ENCODE assay signal across 8 cellular contexts in the genomic region with DNA sequence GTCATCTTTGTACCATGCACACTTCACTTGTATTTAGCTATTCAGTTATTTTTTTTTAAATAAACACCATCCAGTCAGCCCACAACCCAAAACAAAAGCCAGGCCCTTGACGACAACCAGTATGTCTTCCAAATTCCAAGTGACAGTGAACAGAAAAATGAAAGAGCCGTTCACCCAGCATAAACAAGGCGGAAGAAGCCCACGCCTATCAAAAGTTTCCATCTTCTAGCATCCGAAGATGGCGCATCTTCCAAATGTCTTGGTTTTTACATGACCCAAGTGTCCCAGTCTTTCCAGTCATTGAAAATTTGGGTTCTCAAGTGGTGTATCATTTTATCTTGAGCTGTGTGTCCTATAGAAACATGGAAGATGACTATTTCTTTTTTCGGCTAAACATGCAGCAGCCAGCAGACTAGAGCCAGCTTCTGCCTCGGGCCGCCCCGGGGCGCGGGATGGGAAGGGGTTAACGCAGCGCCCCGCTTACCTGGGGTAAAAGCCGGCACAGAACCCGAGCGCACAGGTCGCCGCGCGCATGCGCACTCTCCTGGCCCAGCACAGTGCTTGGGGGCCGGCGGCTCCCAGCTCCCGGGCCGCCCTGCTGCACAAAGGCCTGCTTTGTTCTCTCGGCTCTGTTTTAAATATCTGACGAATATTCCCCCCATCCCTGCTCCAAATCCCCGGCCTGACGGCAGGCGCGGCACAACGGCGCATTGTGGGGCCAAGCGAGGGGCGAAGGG.
DNase-seq lines count a peak whose midpoint lies in the region; ATAC-seq, FAIRE-seq and TF ChIP-seq lines count a peak whose summit lies in the region.

No MANE protein-coding gene starts in this region.

- H4K20me1 ChIP-seq in mammary epithelial cell (ENCODE audit: insufficient read depth, low read length) (no peaks in the 10 kb centered on the region), HepG2 (ENCODE audit: insufficient read depth, low read length) (no peaks in the 10 kb centered on the region)

- H3K79me2 ChIP-seq in mammary epithelial cell (ENCODE audit: insufficient read depth, low read length): no peaks in the 10 kb centered on the region
- no peaks in the 10 kb centered on the region for H3K79me2 ChIP-seq in HepG2 (ENCODE audit: insufficient read depth, low read length)

- H3K9ac ChIP-seq in mammary epithelial cell (ENCODE audit: insufficient read depth, low read length): no peak overlapping the region
- H3K9ac ChIP-seq in HepG2 (ENCODE audit: insufficient read depth, low read depth, low read length): no peak overlapping the region

- H3K27ac Mint-ChIP-seq in CD8-positive, alpha-beta T cell: peak overlapping the region; percentile 84
- no peak overlapping the region for H3K27ac Mint-ChIP-seq in T-helper 2 cell treated with Interferon-gamma antibody and Interleukin-4, amounts not matched to agents 5 μg/mL and 100 μg/mL, for 36 hours

- peak overlapping the region; percentile 46 for H3K4me3 ChIP-seq in CD8-positive, alpha-beta T cell (ENCODE audit: low read depth, low read length)
- H3K4me3 ChIP-seq in mammary epithelial cell (replicated peaks in 1 of 3; ENCODE audit: insufficient read depth in 1 of 3, low read depth in 2 of 3, low read length in 3 of 3): peak overlapping the region in 1 of 3 experiments; percentile 3
- H3K4me3 ChIP-seq in HepG2 (replicated peaks in 1 of 3; ENCODE audit: insufficient read depth in 1 of 3, low read depth in 2 of 3, low read length in 3 of 3): no peak overlapping the region

- no peak for TF ChIP-seq CTCF in CD8-positive, alpha-beta T cell (IDR thresholded peaks at IDR 0.05)
- TF ChIP-seq CTCF in mammary epithelial cell (conservative IDR thresholded peaks at IDR 0.05 in 1 of 2, IDR thresholded peaks at IDR 0.05 in 1 of 2; ENCODE audit: extremely low read depth in 1 of 2, insufficient read depth in 1 of 2, low read depth in 1 of 2, low read length in 2 of 2) (no peak), HepG2 (CRISPR knock-in tag; IDR thresholded peaks at IDR 0.05) (no peak), GM10248 (IDR thresholded peaks at IDR 0.05; ENCODE audit: control extremely low read depth, extremely low read depth, low read depth, missing control alignments) (no peak)

- BruUV-seq in mammary epithelial cell (replicated peaks; lab: Mats Ljungman, UMichigan): no TSS peak
- no TSS peak for BruUV-seq in HepG2 (replicated peaks; lab: Mats Ljungman, UMichigan)

- H3K27ac ChIP-seq in CD8-positive, alpha-beta T cell (ENCODE audit: low read depth, low read length): peak overlapping the region; percentile 30
- H3K27ac ChIP-seq in mammary epithelial cell (ENCODE audit: insufficient read depth, low read depth, low read length) (no peak overlapping the region), HepG2 (ENCODE audit: extremely low read length, insufficient read depth, low read length) (no peak overlapping the region)

- no peaks in the 10 kb centered on the region for H3K27me3 Mint-ChIP-seq in CD8-positive, alpha-beta T cell (ENCODE audit: low read depth)
- peaks cover 16% of the 10 kb centered on the region for H3K27me3 Mint-ChIP-seq in T-helper 2 cell treated with Interferon-gamma antibody and Interleukin-4, amounts not matched to agents 5 μg/mL and 100 μg/mL, for 36 hours (ENCODE audit: low read depth)

- peak; percentile 12 to 78 (median 61) for DNase-seq in CD8-positive, alpha-beta T cell
- DNase-seq in T-helper 2 cell treated with Interferon-gamma antibody and Interleukin-4, amounts not matched to agents 5 μg/mL and 100 μg/mL, for 36 hours (ENCODE audit: low spot score): peak; percentile 13
- DNase-seq in mammary epithelial cell: peak; percentile 52
- no peak for DNase-seq in HepG2 (ENCODE audit: low spot score)
- DNase-seq in stimulated activated CD4-positive, alpha-beta T cell treated with anti-CD3 and anti-CD28 coated beads, TNF-alpha, amount 100 ng/mL, for 1 hour (ENCODE audit: low read depth in 3 of 3, low spot score in 1 of 3): peak; percentile 34 to 52 (median 35)
- DNase-seq in GM10248 (ENCODE audit: extremely low spot score): no peak

- TF ChIP-seq EP300 in HepG2 (IDR thresholded peaks at IDR 0.05; ENCODE audit: low read depth in 2 of 2, low read length in 2 of 2) (no peak), HepG2 (CRISPR knock-in tag; IDR thresholded peaks at IDR 0.05; ENCODE audit: borderline replicate concordance) (no peak)

- no peak for TF ChIP-seq RAD21 in HepG2 (CRISPR knock-in tag; IDR thresholded peaks at IDR 0.05)

- in situ Hi-C loops in mammary epithelial cell (cut with MboI; ENCODE audit: low sequenced_read_pairs in 2 of 2) (no loop called here), HepG2 (cut with HindIII; ENCODE audit: extremely low pct_ligation_motif_present, low pct_unique_long_range_greater_than_20kb) (no loop called here)

- ATAC-seq in CD8-positive, alpha-beta T cell: peak; percentile 65
- no peak for ATAC-seq in HepG2
- no peak for ATAC-seq in HG03460 (IDR thresholded peaks at IDR 0.05; ENCODE audit: unreplicated experiment)
- no peak for ATAC-seq in HG03571 (IDR thresholded peaks at IDR 0.05; ENCODE audit: unreplicated experiment)

- H3K36me3 ChIP-seq in CD8-positive, alpha-beta T cell (ENCODE audit: insufficient read depth, low read length): no peaks in the 10 kb centered on the region
- H3K36me3 ChIP-seq in mammary epithelial cell (ENCODE audit: insufficient read depth, low read length) (no peaks in the 10 kb centered on the region), HepG2 (replicated peaks in 1 of 2; ENCODE audit: control insufficient read depth in 1 of 2, insufficient read depth in 2 of 2, low read length in 2 of 2) (no peaks in the 10 kb centered on the region)

- no peaks in the 10 kb centered on the region for H3K27me3 ChIP-seq in CD8-positive, alpha-beta T cell (ENCODE audit: insufficient read depth, low read length)
- no peaks in the 10 kb centered on the region for H3K27me3 ChIP-seq in mammary epithelial cell (ENCODE audit: insufficient read depth, low read length)
- H3K27me3 ChIP-seq in HepG2 (ENCODE audit: control insufficient read depth in 1 of 2, insufficient read depth in 2 of 2, low read length in 2 of 2): no peaks in the 10 kb centered on the region

- no peaks in the 10 kb centered on the region for H3K36me3 Mint-ChIP-seq in CD8-positive, alpha-beta T cell
- H3K36me3 Mint-ChIP-seq in T-helper 2 cell treated with Interferon-gamma antibody and Interleukin-4, amounts not matched to agents 5 μg/mL and 100 μg/mL, for 36 hours (ENCODE audit: low read depth): no peaks in the 10 kb centered on the region

- H3K4me3 Mint-ChIP-seq in CD8-positive, alpha-beta T cell: peak overlapping the region; percentile 81
- peak overlapping the region; percentile 69 for H3K4me3 Mint-ChIP-seq in T-helper 2 cell treated with Interferon-gamma antibody and Interleukin-4, amounts not matched to agents 5 μg/mL and 100 μg/mL, for 36 hours

- H3K4me1 ChIP-seq in CD8-positive, alpha-beta T cell (ENCODE audit: insufficient read depth, low read length): peaks cover 16% of the 10 kb centered on the region
- H3K4me1 ChIP-seq in mammary epithelial cell (ENCODE audit: insufficient read depth, low read length) (peaks cover 25% of the 10 kb centered on the region), HepG2 (ENCODE audit: insufficient read depth, low read length) (peaks cover 78% of the 10 kb centered on the region)

- CTCF ChIA-PET in CD8-positive, alpha-beta T cell (lab: Charles Lee): interaction anchor here (0.5 kb wide), 1 partner anchor 400 kb away, joined by 3 read pairs; no protein-coding TSS in a partner anchor
- CTCF ChIA-PET in mammary epithelial cell (lab: Charles Lee; ENCODE audit: low non-redundant PET): interaction anchor here (0.8 kb wide), 1 partner anchor 57 kb away, joined by 7 read pairs; no protein-coding TSS in a partner anchor
- CTCF ChIA-PET in HepG2 (lab: Yijun Ruan, JAX; ENCODE audit: low intra/inter-chr PET ratio, low total read pairs): no interaction called here
- CTCF ChIA-PET in GM10248 (lab: Yijun Ruan, JAX): interaction anchor here (1.0 to 3.2 kb wide), 2 partner anchors 11 to 260 kb away, joined by 3 to 21 read pairs; no protein-coding TSS in a partner anchor

- H2AFZ ChIP-seq in mammary epithelial cell (ENCODE audit: low read depth, low read length) (peak overlapping the region; percentile 91), HepG2 (ENCODE audit: low read length) (no peak overlapping the region)

- H3K9me3 Mint-ChIP-seq in CD8-positive, alpha-beta T cell: no peaks in the 10 kb centered on the region
- H3K9me3 Mint-ChIP-seq in T-helper 2 cell treated with Interferon-gamma antibody and Interleukin-4, amounts not matched to agents 5 μg/mL and 100 μg/mL, for 36 hours: no peaks in the 10 kb centered on the region

- no peak for TF ChIP-seq POLR2A in HepG2 (IDR thresholded peaks at IDR 0.05; ENCODE audit: insufficient read depth in 1 of 2, low read depth in 2 of 2, low read length in 2 of 2)

- dilution Hi-C loops in mammary epithelial cell (cut with HindIII; ENCODE audit: low sequenced_read_pairs): loop anchor here (5.0 kb wide), 2 partner anchors 34 to 51 kb away; no protein-coding TSS in a partner anchor

- POLR2A ChIA-PET in CD8-positive, alpha-beta T cell (lab: Charles Lee): interaction anchor here (0.7 to 1.2 kb wide), 3 partner anchors 121 to 160 kb away, joined by 3 to 6 read pairs (median 3); no protein-coding TSS in a partner anchor
- POLR2A ChIA-PET in HepG2 (lab: Yijun Ruan, JAX) (no interaction called here), GM10248 (lab: Yijun Ruan, JAX) (interaction anchor here (0.7 kb wide), 1 partner anchor 44 kb away, joined by 7 read pairs; no protein-coding TSS in a partner anchor)

- H3K4me1 Mint-ChIP-seq in CD8-positive, alpha-beta T cell (ENCODE audit: low read depth): peaks cover 23% of the 10 kb centered on the region
- peaks cover 13% of the 10 kb centered on the region for H3K4me1 Mint-ChIP-seq in T-helper 2 cell treated with Interferon-gamma antibody and Interleukin-4, amounts not matched to agents 5 μg/mL and 100 μg/mL, for 36 hours (ENCODE audit: low read depth)

- no peaks in the 10 kb centered on the region for H3K9me3 ChIP-seq in CD8-positive, alpha-beta T cell (ENCODE audit: low read length)
- H3K9me3 ChIP-seq in mammary epithelial cell (replicated peaks; ENCODE audit: insufficient read depth, low read length): no peaks in the 10 kb centered on the region
- no peaks in the 10 kb centered on the region for H3K9me3 ChIP-seq in HepG2 (ENCODE audit: low read length)

- intact Hi-C loops in CD8-positive, alpha-beta T cell (cut with DNase I, micrococcal nuclease): loop anchor here (5.0 kb wide), 2 partner anchors 59 to 159 kb away; no protein-coding TSS in a partner anchor
- intact Hi-C loops in mammary epithelial cell (cut with micrococcal nuclease) (no loop called here), HepG2 (cut with micrococcal nuclease; ENCODE audit: unreplicated experiment) (no loop called here)

- peak overlapping the region; percentile 51 for H3K4me2 ChIP-seq in mammary epithelial cell (ENCODE audit: insufficient read depth, low read depth, low read length)
- H3K4me2 ChIP-seq in HepG2 (ENCODE audit: low read depth, low read length): no peak overlapping the region

- WGBS in mammary epithelial cell (ENCODE audit: low coverage, missing lambda C conversion rate): 35% methylated on average over 20 of the region's 37 CpGs
- WGBS in HepG2 (ENCODE audit: low lambda C conversion rate): 90% methylated on average over 20 of the region's 37 CpGs

- FAIRE-seq in HepG2 (lab: Jason Lieb, UNC): no peak

TF ChIP-seq in HepG2, 621 proteins besides CTCF, POLR2A, EP300 and RAD21 (continues in another document):
- no peak for TF ChIP-seq FOXK1 (CRISPR knock-in tag; IDR thresholded peaks at IDR 0.05; ENCODE audit: borderline replicate concordance, low read depth)

Comparison
In these comparisons a context has a peak if more than half of its experiments do, and no peak if none do; other contexts are left out.
1. DNase-seq: peak in CD8-positive, alpha-beta T cell (7 of 7), T-helper 2 cell treated with Interferon-gamma antibody and Interleukin-4, amounts not matched to agents 5 μg/mL and 100 μg/mL, for 36 hours (single experiment), mammary epithelial cell (single experiment) and stimulated activated CD4-positive, alpha-beta T cell treated with anti-CD3 and anti-CD28 coated beads, TNF-alpha, amount 100 ng/mL, for 1 hour (3 of 3); none in HepG2 (single experiment) and GM10248 (single experiment).
2. intact Hi-C loops: an anchor here in CD8-positive, alpha-beta T cell (5.0 kb wide); none called in mammary epithelial cell and HepG2.